In genomic region chr2:12317853-12318426, GRCh38 we compare ENCODE assay signal across 13 cellular contexts.
A peak's percentile ranks its signal among the peaks of the same experiment; 100 is the strongest.
DNase-seq lines count a peak whose midpoint lies in the region; ATAC-seq and TF ChIP-seq lines count a peak whose summit lies in the region.
"Had no signal": no experiment of that assay in that cellular context is flagged by ENCODE, and none has a peak within 500 bp of the region (broad histone marks: within the 10 kb centered on the region; RNA-seq: fewer than 3 reads in every experiment).

No MANE protein-coding gene starts in this region.

- H3K9ac ChIP-seq in smooth muscle cell (ENCODE audit: low read depth) = peak overlapping the region; percentile 89

- in situ Hi-C loops in astrocyte of the cerebellum (cut with HindIII; ENCODE audit: low sequenced_read_pairs) = loop anchor here (25.0 kb wide), 1 partner anchor 456 kb away; no protein-coding TSS in a partner anchor

- H4K20me1 ChIP-seq in smooth muscle cell (ENCODE audit: low read depth) = no peaks in the 10 kb centered on the region

- H3K4me3 ChIP-seq in HEK293 (ENCODE audit: low read depth, low read length) = no peak overlapping the region
- no peak overlapping the region for H3K4me3 ChIP-seq in astrocyte of the cerebellum (ENCODE audit: low read depth, low read length)
- H3K4me3 ChIP-seq in smooth muscle cell = no peak overlapping the region

- peaks cover 38% of the 10 kb centered on the region for H3K4me1 ChIP-seq in HEK293 (ENCODE audit: control insufficient read depth, insufficient read depth, low read length)
- H3K4me1 ChIP-seq in smooth muscle cell (ENCODE audit: low read depth) = peaks cover 10% of the 10 kb centered on the region

- TF ChIP-seq CTCF in HEK293 (tag by site-specific recombination; IDR thresholded peaks at IDR 0.05) (no peak), astrocyte of the cerebellum (IDR thresholded peaks at IDR 0.05; ENCODE audit: low read depth, low read length, missing control alignments) (no peak), smooth muscle cell (IDR thresholded peaks at IDR 0.05; ENCODE audit: borderline replicate concordance, insufficient read depth, poor library complexity, severe bottlenecking) (no peak)

- peak overlapping the region; percentile 74 for H3K4me2 ChIP-seq in smooth muscle cell

- POLR2A ChIA-PET in HEK293 (lab: Yijun Ruan, JAX) = interaction anchor here (0.6 to 2.0 kb wide), 3 partner anchors 13 to 399 kb away, joined by 3 to 12 read pairs (median 4); partner anchors contain the start of gene TRIB2

- DNase-seq in astrocyte of the cerebellum (ENCODE audit: low read depth) (peak; percentile 78), hepatic stellate cell (ENCODE audit: low spot score) (peak; percentile 63), smooth muscle cell (lab: John Stamatoyannopoulos, UW; ENCODE audit: unreplicated experiment) (no peak), Ammon's horn (ENCODE audit: low spot score) (no peak), C1 segment of cervical spinal cord (lab: John Stamatoyannopoulos, UW) (no peak), DMS 273 (lab: John Stamatoyannopoulos, UW; ENCODE audit: unreplicated experiment) (no peak)
- DNase-seq: activated CD4-positive, alpha-beta T cell treated with anti-CD3 and anti-CD28 coated beads, Interleukin-2, amount 10 ng/mL, durations not matched to agents 7 days and 5 days; NCI-H1417 treated with DMSO at 0.1 percent for 48 hours; right cardiac atrium; RPMI8226; stimulated activated naive B cell treated with anti-CD40 and anti-IgM and Interleukin-4, amounts not matched to agents 10 μg/mL and 1 μg/mL and 100 μg/mL, for 72 hours had no signal

- WGBS in smooth muscle cell (ENCODE audit: low lambda C conversion rate) = 43% methylated on average over 5 of the region's 5 CpGs

- H3K79me2 ChIP-seq in smooth muscle cell (ENCODE audit: low read depth) = no peaks in the 10 kb centered on the region

- no peaks in the 10 kb centered on the region for H3K9me3 ChIP-seq in HEK293 (ENCODE audit: control insufficient read depth, insufficient read depth, low read depth, low read length)
- no peaks in the 10 kb centered on the region for H3K9me3 ChIP-seq in smooth muscle cell (replicated peaks; ENCODE audit: low read depth)

- ATAC-seq in GM19328 (IDR thresholded peaks at IDR 0.05; ENCODE audit: unreplicated experiment) = no peak
- ATAC-seq: stimulated activated naive B cell treated with anti-CD40 and anti-IgM and Interleukin-4, amounts not matched to agents 10 μg/mL and 1 μg/mL and 100 μg/mL, for 72 hours had no signal

- peak overlapping the region; percentile 82 for H3K27ac ChIP-seq in HEK293 (ENCODE audit: extremely low read depth, low read depth, low read length)
- peak overlapping the region; percentile 99 for H3K27ac ChIP-seq in smooth muscle cell (ENCODE audit: low read depth)

- peaks cover 25% of the 10 kb centered on the region for H3F3A ChIP-seq in smooth muscle cell (ENCODE audit: low read depth)

- H2AFZ ChIP-seq in smooth muscle cell (ENCODE audit: low read depth) = no peak overlapping the region

- no peaks in the 10 kb centered on the region for H3K36me3 ChIP-seq in HEK293 (ENCODE audit: control insufficient read depth in 2 of 2, insufficient read depth in 1 of 2, low read length in 2 of 2)
- no peaks in the 10 kb centered on the region for H3K36me3 ChIP-seq in smooth muscle cell (ENCODE audit: low read depth)

- H3K27me3 ChIP-seq in smooth muscle cell (ENCODE audit: low read depth) = no peaks in the 10 kb centered on the region

- CTCF ChIA-PET in HEK293 (lab: Yijun Ruan, JAX) = interaction anchor here (0.6 to 1.2 kb wide), 3 partner anchors 13 to 170 kb away, joined by 3 read pairs; no protein-coding TSS in a partner anchor

TF ChIP-seq in HEK293, 187 proteins besides CTCF, POLR2A, EP300 and RAD21:
- TF ChIP-seq ZNF837 (tag by site-specific recombination; IDR thresholded peaks at IDR 0.05) (no peak), ZNF692 (tag by site-specific recombination; IDR thresholded peaks at IDR 0.05) (no peak), ZNF16 (tag by site-specific recombination; IDR thresholded peaks at IDR 0.05; ENCODE audit: low read depth) (no peak), ZNF785 (tag by site-specific recombination; IDR thresholded peaks at IDR 0.05) (no peak), ZNF121 (tag by site-specific recombination; IDR thresholded peaks at IDR 0.05) (no peak), ZNF132 (tag by site-specific recombination; IDR thresholded peaks at IDR 0.05; ENCODE audit: borderline replicate concordance) (no peak), ZNF488 (tag by site-specific recombination; IDR thresholded peaks at IDR 0.05) (no peak), ZNF184 (tag by site-specific recombination; IDR thresholded peaks at IDR 0.05) (no peak), MYNN (tag by site-specific recombination; IDR thresholded peaks at IDR 0.05; ENCODE audit: borderline replicate concordance) (no peak), ZNF510 (tag by site-specific recombination; IDR thresholded peaks at IDR 0.05; ENCODE audit: insufficient replicate concordance) (no peak), GLIS1 (tag by site-specific recombination; IDR thresholded peaks at IDR 0.05) (no peak), SALL2 (tag by site-specific recombination; IDR thresholded peaks at IDR 0.05; ENCODE audit: borderline replicate concordance) (no peak), ZNF221 (tag by site-specific recombination; IDR thresholded peaks at IDR 0.05; ENCODE audit: borderline replicate concordance) (no peak), ZNF558 (tag by site-specific recombination; IDR thresholded peaks at IDR 0.05) (no peak), ZNF19 (tag by site-specific recombination; IDR thresholded peaks at IDR 0.05; ENCODE audit: low read depth) (no peak), ZNF214 (tag by site-specific recombination; IDR thresholded peaks at IDR 0.05; ENCODE audit: borderline replicate concordance) (no peak)

Comparison
In these comparisons a context has a peak if more than half of its experiments do, and no peak if none do; other contexts are left out.
1. DNase-seq: peak in astrocyte of the cerebellum (single experiment) and hepatic stellate cell (single experiment); none in smooth muscle cell (single experiment), Ammon's horn (single experiment), C1 segment of cervical spinal cord (0 of 14) and DMS 273 (single experiment).